29 cellular contexts compared by ENCODE assay signal in the genomic region with DNA sequence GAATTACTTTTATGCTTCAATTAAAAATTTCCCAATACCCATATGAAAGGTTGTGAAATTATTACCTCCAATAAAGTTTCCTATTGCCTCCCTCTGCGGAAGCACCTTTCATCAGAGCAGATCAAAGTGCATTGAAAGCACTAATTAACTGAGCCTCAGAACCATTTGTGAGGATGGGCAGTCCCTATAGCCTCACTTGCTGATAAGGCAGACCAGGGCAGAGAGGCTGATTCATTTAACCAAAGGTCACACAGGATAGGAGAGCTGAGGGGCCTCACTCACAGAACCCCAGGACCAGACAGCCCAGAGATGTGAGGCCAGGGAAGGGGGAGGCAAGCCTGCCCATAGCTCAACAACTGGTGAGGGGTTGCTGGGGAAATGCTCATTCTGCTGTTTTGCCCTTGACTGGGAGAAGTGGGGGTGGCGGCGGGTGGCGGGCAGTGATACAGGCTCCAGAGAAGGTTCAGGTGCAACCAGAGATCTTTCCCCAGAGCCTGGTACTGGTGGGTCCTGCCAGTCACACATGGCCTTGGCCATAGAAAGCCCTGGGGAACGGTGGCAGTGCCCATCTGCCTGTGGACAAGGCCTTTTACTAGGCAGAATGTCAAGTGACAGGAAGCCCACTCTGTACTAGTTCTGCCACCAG. TPM values are rescaled to one million over a fixed set of nuclear protein-coding genes. Genes with fewer than 3 reads are reported as not detected.
DNase-seq lines count a peak whose midpoint lies in the region; ATAC-seq and TF ChIP-seq lines count a peak whose summit lies in the region.
"Had no signal": no experiment of that assay in that cellular context is flagged by ENCODE, and none has a peak within 500 bp of the region (broad histone marks: within the 10 kb centered on the region; RNA-seq: fewer than 3 reads in every experiment).

No MANE protein-coding gene starts in this region.

- peaks cover 70% of the 10 kb centered on the region for H3K36me3 ChIP-seq in BE2C
- H3K36me3 ChIP-seq: ovary, uterus had no signal

- peaks cover 49% of the 10 kb centered on the region for H3K36me3 Mint-ChIP-seq in T-helper 1 cell treated with Interleukin-12 subunit alpha and Interleukin-12 subunit beta and Interleukin-4 antibody, amounts not matched to agents 30 μg/mL and 1 μg/mL, for 36 hours (ENCODE audit: low read depth)
- peaks cover 69% of the 10 kb centered on the region for H3K36me3 Mint-ChIP-seq in stimulated activated naive CD8-positive, alpha-beta T cell treated with anti-CD3 and anti-CD28 coated beads, Interleukin-15, Interleukin-2, amounts not matched to agents 100 ng/mL and 50 ng/mL, for 24 hours (ENCODE audit: low read depth)

- no peak overlapping the region for H3K4me3 ChIP-seq in BE2C (ENCODE audit: low read depth, low read length)
- H3K4me3 ChIP-seq: GM23248, heart left ventricle, lung, ovary, SK-N-MC, uterus had no signal

- peaks cover 11% of the 10 kb centered on the region for H3K4me1 Mint-ChIP-seq in T-helper 1 cell treated with Interleukin-12 subunit alpha and Interleukin-12 subunit beta and Interleukin-4 antibody, amounts not matched to agents 30 μg/mL and 1 μg/mL, for 36 hours (ENCODE audit: low read depth)
- H3K4me1 Mint-ChIP-seq in stimulated activated naive CD8-positive, alpha-beta T cell treated with anti-CD3 and anti-CD28 coated beads, Interleukin-15, Interleukin-2, amounts not matched to agents 100 ng/mL and 50 ng/mL, for 24 hours (ENCODE audit: low read depth), result peaks cover 3% of the 10 kb centered on the region

- H3K9me3 Mint-ChIP-seq in T-helper 1 cell treated with Interleukin-12 subunit alpha and Interleukin-12 subunit beta and Interleukin-4 antibody, amounts not matched to agents 30 μg/mL and 1 μg/mL, for 36 hours, result no peaks in the 10 kb centered on the region
- no peaks in the 10 kb centered on the region for H3K9me3 Mint-ChIP-seq in stimulated activated naive CD8-positive, alpha-beta T cell treated with anti-CD3 and anti-CD28 coated beads, Interleukin-15, Interleukin-2, amounts not matched to agents 100 ng/mL and 50 ng/mL, for 24 hours
- H3K9me3 Mint-ChIP-seq: CD4-positive, alpha-beta T cell; effector memory CD8-positive, alpha-beta T cell had no signal

- no peak for TF ChIP-seq CTCF in BE2C (IDR thresholded peaks at IDR 0.05; ENCODE audit: low read depth, low read length)

- H3K9me3 ChIP-seq in BE2C, result no peaks in the 10 kb centered on the region
- H3K9me3 ChIP-seq: heart left ventricle, ovary, uterus had no signal

- peak overlapping the region; percentile 6 for H3K27ac Mint-ChIP-seq in T-helper 1 cell treated with Interleukin-12 subunit alpha and Interleukin-12 subunit beta and Interleukin-4 antibody, amounts not matched to agents 30 μg/mL and 1 μg/mL, for 36 hours
- H3K27ac Mint-ChIP-seq in stimulated activated naive CD8-positive, alpha-beta T cell treated with anti-CD3 and anti-CD28 coated beads, Interleukin-15, Interleukin-2, amounts not matched to agents 100 ng/mL and 50 ng/mL, for 24 hours, result peak overlapping the region; percentile 7
- H3K27ac Mint-ChIP-seq: CD4-positive, alpha-beta T cell; effector memory CD8-positive, alpha-beta T cell had no signal

- no peaks in the 10 kb centered on the region for H3K27me3 ChIP-seq in BE2C
- H3K27me3 ChIP-seq: heart left ventricle, ovary, uterus had no signal

- ATAC-seq in stimulated activated naive CD8-positive, alpha-beta T cell treated with anti-CD3 and anti-CD28 coated beads, Interleukin-15, Interleukin-2, amounts not matched to agents 100 U/mL and 50 U/mL, for 24 hours, result no peak
- no peak for ATAC-seq in HG02840 (IDR thresholded peaks at IDR 0.05; ENCODE audit: low FRiP score, unreplicated experiment)
- ATAC-seq: effector memory CD8-positive, alpha-beta T cell; heart left ventricle had no signal

- H3K4me1 ChIP-seq in BE2C, result no peaks in the 10 kb centered on the region
- H3K4me1 ChIP-seq: uterus had no signal

- DNase-seq in T-helper 1 cell (no peak), mesenteric fat pad (ENCODE audit: low spot score) (peak; percentile 68), NCI-H1092 treated with DMSO at 0.1 percent for 48 hours (lab: John Stamatoyannopoulos, UW) (no peak), BE2C (no peak)
- no peak for DNase-seq in stimulated activated naive CD8-positive, alpha-beta T cell treated with anti-CD3 and anti-CD28 coated beads, Interleukin-15, Interleukin-2, amounts not matched to agents 100 U/mL and 50 U/mL, for 24 hours
- DNase-seq: 8988T; activated CD4-positive, alpha-beta T cell treated with anti-CD3 and anti-CD28 coated beads, Interleukin-2, amount 50 U/mL, for 48 hours; activated CD4-positive, CD25-positive, alpha-beta regulatory T cell; activated CD8-positive, alpha-beta memory T cell treated with anti-CD3 and anti-CD28 coated beads, Interleukin-2, amount 50 U/mL, for 48 hours; activated gamma-delta T cell treated with Interleukin-2 at 50 U/mL for 16 hours; anterior cingulate cortex; CD4-positive, alpha-beta T cell; cortex of kidney; effector memory CD8-positive, alpha-beta T cell; foreskin fibroblast; GM23248; heart left ventricle; kidney glomerular epithelial cell; NCI-H1436; NCI-H774; ovary; retina; stimulated activated CD4-positive, alpha-beta T cell treated with anti-CD3 and anti-CD28 coated beads, Interleukin-2, amount 100 ng/mL, for 24 hours; uterus had no signal

- H3K27me3 Mint-ChIP-seq in T-helper 1 cell treated with Interleukin-12 subunit alpha and Interleukin-12 subunit beta and Interleukin-4 antibody, amounts not matched to agents 30 μg/mL and 1 μg/mL, for 36 hours (ENCODE audit: low read depth), result no peaks in the 10 kb centered on the region
- H3K27me3 Mint-ChIP-seq in stimulated activated naive CD8-positive, alpha-beta T cell treated with anti-CD3 and anti-CD28 coated beads, Interleukin-15, Interleukin-2, amounts not matched to agents 100 ng/mL and 50 ng/mL, for 24 hours, result no peaks in the 10 kb centered on the region
- H3K27me3 Mint-ChIP-seq: CD4-positive, alpha-beta T cell; effector memory CD8-positive, alpha-beta T cell had no signal

- H3K4me3 Mint-ChIP-seq in T-helper 1 cell treated with Interleukin-12 subunit alpha and Interleukin-12 subunit beta and Interleukin-4 antibody, amounts not matched to agents 30 μg/mL and 1 μg/mL, for 36 hours, result no peak overlapping the region
- no peak overlapping the region for H3K4me3 Mint-ChIP-seq in stimulated activated naive CD8-positive, alpha-beta T cell treated with anti-CD3 and anti-CD28 coated beads, Interleukin-15, Interleukin-2, amounts not matched to agents 100 ng/mL and 50 ng/mL, for 24 hours
- H3K4me3 Mint-ChIP-seq: CD4-positive, alpha-beta T cell; effector memory CD8-positive, alpha-beta T cell had no signal

RNA-seq across cellular contexts. Expression of a gene that starts 57.9 kb away (rescaled TPM):
- 170 TPM for total RNA-seq in mesenteric fat pad
- 244 TPM for polyA plus RNA-seq in BE2C (2012; ENCODE audit: insufficient read depth, insufficient read length, low read depth)
